1 cellular context compared by ENCODE assay signal in genomic region chr3:8097690-8098089, GRCh38.
TF ChIP-seq lines count a peak whose summit lies in the region.

No MANE protein-coding gene starts in this region.

TF ChIP-seq in HCT116, 20 proteins besides CTCF, POLR2A, EP300 and RAD21 (continued from another document):
- TF ChIP-seq CEBPB (IDR thresholded peaks at IDR 0.05; ENCODE audit: low read depth): no peak
- no peak for TF ChIP-seq POLR2AphosphoS5 (IDR thresholded peaks at IDR 0.05; ENCODE audit: low read depth, low read length)
